20 cellular contexts compared by ENCODE assay signal in the genomic region with DNA sequence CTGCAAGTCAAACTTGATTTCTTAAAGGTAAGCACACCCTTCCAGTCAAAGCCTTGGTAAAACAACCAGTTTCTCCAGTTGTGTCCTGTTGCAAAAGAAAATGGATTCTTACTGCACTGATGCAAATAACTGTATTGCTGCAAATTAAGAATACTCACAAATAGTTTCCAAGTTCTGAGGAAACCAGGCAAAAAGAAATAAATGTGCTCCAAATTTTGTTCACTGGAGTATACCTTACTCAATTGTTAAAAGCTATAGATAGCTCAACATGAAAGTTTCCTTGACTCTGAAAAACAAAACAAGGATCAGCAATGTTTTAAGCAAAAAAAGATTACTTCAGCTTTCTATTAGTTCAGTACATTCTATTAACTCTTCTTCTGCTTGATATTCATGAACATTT.
DNase-seq lines count a peak whose midpoint lies in the region; TF ChIP-seq lines count a peak whose summit lies in the region.
"Had no signal": no experiment of that assay in that cellular context is flagged by ENCODE, and none has a peak within 500 bp of the region (broad histone marks: within the 10 kb centered on the region; RNA-seq: fewer than 3 reads in every experiment).

No MANE protein-coding gene starts in this region.

- no peak overlapping the region for H3K27ac ChIP-seq in mesendoderm (ENCODE audit: low read depth, low read length)
- H3K27ac ChIP-seq: Peyer's patch had no signal

- H3K4ac ChIP-seq in mesendoderm (ENCODE audit: low read depth, low read length) = no peak overlapping the region

- H2BK5ac ChIP-seq in mesendoderm (ENCODE audit: low read length) = no peak overlapping the region

- H3K23ac ChIP-seq in mesendoderm (ENCODE audit: low read length) = no peak overlapping the region

- no peak overlapping the region for H2AK5ac ChIP-seq in mesendoderm (ENCODE audit: low read length)

- H2BK120ac ChIP-seq in mesendoderm (ENCODE audit: low read depth, low read length) = no peak overlapping the region

- H3K79me2 ChIP-seq in mesendoderm (ENCODE audit: control insufficient read depth, insufficient read depth, low read length) = no peaks in the 10 kb centered on the region

- H3K4me1 ChIP-seq in mesendoderm (ENCODE audit: control insufficient read depth, low read depth, low read length) = no peaks in the 10 kb centered on the region
- H3K4me1 ChIP-seq: Peyer's patch had no signal

- in situ Hi-C loops in astrocyte of the spinal cord (cut with HindIII; ENCODE audit: low sequenced_read_pairs) = no loop called here

- DNase-seq in DMS79 treated with DMSO at 0.1 percent for 48 hours (lab: John Stamatoyannopoulos, UW) (peak; percentile 5), DMS79 (lab: John Stamatoyannopoulos, UW) (no peak), NAMALWA (ENCODE audit: low spot score) (peak; percentile 35), astrocyte of the spinal cord (ENCODE audit: low read depth, low spot score) (peak; percentile 1), mesendoderm (peak; percentile 38), globus pallidus (ENCODE audit: low spot score) (no peak), MV-4-11 (lab: John Stamatoyannopoulos, UW) (no peak)
- DNase-seq: 8988T, ACHN, HCEC 1CT, Kasumi-1, NCI-H1694, NCI-H2029 treated with DMSO at 0.1 percent for 48 hours, NCI-H226, NCI-H510A, NCI-H69, Peyer's patch, SIG-M5, SK-N-SH, SW 1271 had no signal

- H4K8ac ChIP-seq in mesendoderm (ENCODE audit: low read depth, low read length) = no peak overlapping the region

- H3K27me3 ChIP-seq in mesendoderm (ENCODE audit: insufficient read depth, low read length, poor library complexity) = no peaks in the 10 kb centered on the region
- H3K27me3 ChIP-seq: Peyer's patch had no signal

- H3K36me3 ChIP-seq in mesendoderm (ENCODE audit: control insufficient read depth, insufficient read depth, low read length) = no peaks in the 10 kb centered on the region
- H3K36me3 ChIP-seq: Peyer's patch had no signal

- H3K4me2 ChIP-seq in mesendoderm (ENCODE audit: low read length) = no peak overlapping the region
- H3K4me2 ChIP-seq: SK-N-SH had no signal

- no peak overlapping the region for H2BK15ac ChIP-seq in mesendoderm (replicated peaks; ENCODE audit: low read depth)

- H3K56ac ChIP-seq in mesendoderm (ENCODE audit: low read length) = no peak overlapping the region

- no peak overlapping the region for H3K4me3 ChIP-seq in astrocyte of the spinal cord (ENCODE audit: low read depth, low read length)
- H3K4me3 ChIP-seq in mesendoderm (ENCODE audit: low read length) = no peak overlapping the region
- H3K4me3 ChIP-seq: Peyer's patch had no signal

- H4K5ac ChIP-seq in mesendoderm (ENCODE audit: low read length) = no peak overlapping the region

- TF ChIP-seq CTCF in astrocyte of the spinal cord (IDR thresholded peaks at IDR 0.05; ENCODE audit: low read depth, low read length) = no peak

- H3K79me1 ChIP-seq in mesendoderm (ENCODE audit: low read length) = no peaks in the 10 kb centered on the region

- H3K9ac ChIP-seq in mesendoderm (ENCODE audit: low read length) = no peak overlapping the region
- H3K9ac ChIP-seq: SK-N-SH had no signal

- H3K18ac ChIP-seq in mesendoderm (ENCODE audit: low read length) = no peak overlapping the region

Comparison
In these comparisons a context has a peak if more than half of its experiments do, and no peak if none do; other contexts are left out.
1. DNase-seq: peak in DMS79 treated with DMSO at 0.1 percent for 48 hours (single experiment), NAMALWA (single experiment), astrocyte of the spinal cord (single experiment) and mesendoderm (single experiment); none in DMS79 (single experiment), globus pallidus (single experiment) and MV-4-11 (single experiment).